ENCODE assay signal across 2 cellular contexts in genomic region chr17:65456368-65457151, GRCh38.
TF ChIP-seq lines count a peak whose summit lies in the region.

No MANE protein-coding gene starts in this region.

TF ChIP-seq in IMR-90, 13 proteins besides CTCF, POLR2A, EP300 and RAD21:
- TF ChIP-seq CHD1 (IDR thresholded peaks at IDR 0.05; ENCODE audit: low read depth, low read length) (no peak), MXI1 (IDR thresholded peaks at IDR 0.05; ENCODE audit: borderline replicate concordance, low read depth, low read length) (no peak)

TF ChIP-seq in HepG2, 621 proteins besides CTCF, POLR2A, EP300 and RAD21:
- no peak for TF ChIP-seq IRF2 (CRISPR knock-in tag; IDR thresholded peaks at IDR 0.05)
- TF ChIP-seq, protein P1, sequence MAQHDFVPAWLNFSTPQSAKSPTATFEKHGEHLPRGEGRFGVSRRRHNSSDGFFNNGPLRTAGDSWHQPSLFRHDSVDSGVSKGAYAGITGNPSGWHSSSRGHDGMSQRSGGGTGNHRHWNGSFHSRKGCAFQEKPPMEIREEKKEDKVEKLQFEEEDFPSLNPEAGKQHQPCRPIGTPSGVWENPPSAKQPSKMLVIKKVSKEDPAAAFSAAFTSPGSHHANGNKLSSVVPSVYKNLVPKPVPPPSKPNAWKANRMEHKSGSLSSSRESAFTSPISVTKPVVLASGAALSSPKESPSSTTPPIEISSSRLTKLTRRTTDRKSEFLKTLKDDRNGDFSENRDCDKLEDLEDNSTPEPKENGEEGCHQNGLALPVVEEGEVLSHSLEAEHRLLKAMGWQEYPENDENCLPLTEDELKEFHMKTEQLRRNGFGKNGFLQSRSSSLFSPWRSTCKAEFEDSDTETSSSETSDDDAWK (CRISPR knock-in tag; IDR thresholded peaks at IDR 0.05), result no peak
- TF ChIP-seq PBX3 (CRISPR knock-in tag; IDR thresholded peaks at IDR 0.05; ENCODE audit: borderline replicate concordance), result 0 out of 2 replicates have a peak, but pooled peaks have one; percentile 4
- TF ChIP-seq SIX4 (CRISPR knock-in tag; IDR thresholded peaks at IDR 0.05), result no peak
